In genomic region chrX:153853180-153853901, GRCh38 we compare ENCODE assay signal across 24 cellular contexts. TPM values are rescaled to one million over a fixed set of nuclear protein-coding genes. Genes with fewer than 3 reads are reported as not detected.
"Had no signal": no experiment of that assay in that cellular context is flagged by ENCODE, and none has a peak within 500 bp of the region (broad histone marks: within the 10 kb centered on the region; RNA-seq: fewer than 3 reads in every experiment).

No MANE protein-coding gene starts in this region.

- H3K4me3 Mint-ChIP-seq: naive thymus-derived CD8-positive, alpha-beta T cell; stimulated activated effector memory CD8-positive, alpha-beta T cell treated with anti-CD3 and anti-CD28 coated beads, Interleukin-12 subunit alpha, Interleukin-12 subunit beta, amount 100 ng/mL, for 72 hours had no signal

- H3K27ac ChIP-seq: dorsolateral prefrontal cortex, heart left ventricle, neutrophil, right atrium auricular region, tibial nerve, upper lobe of right lung, vagina had no signal

- H3K9me3 ChIP-seq: heart left ventricle, mucosa of descending colon, neutrophil, right atrium auricular region, tibial nerve, upper lobe of right lung, vagina had no signal

- H3K4me1 ChIP-seq: heart left ventricle, right atrium auricular region, tibial nerve, upper lobe of right lung, vagina had no signal

- H3K27me3 ChIP-seq: right atrium auricular region, upper lobe of right lung, vagina had no signal

- H3K4me3 ChIP-seq: dorsolateral prefrontal cortex, heart left ventricle, mucosa of descending colon, right atrium auricular region, smooth muscle cell, tibial nerve, upper lobe of right lung, vagina had no signal

- ATAC-seq: heart left ventricle; left lobe of liver; mucosa of descending colon; naive thymus-derived CD8-positive, alpha-beta T cell; stimulated activated effector memory CD8-positive, alpha-beta T cell treated with anti-CD3 and anti-CD28 coated beads, Interleukin-12 subunit alpha, Interleukin-12 subunit beta, amount 100 ng/mL, for 72 hours; stimulated activated naive CD8-positive, alpha-beta T cell treated with anti-CD3 and anti-CD28 coated beads, Interleukin-15, Interleukin-2, amounts not matched to agents 100 U/mL and 50 U/mL, for 24 hours; upper lobe of right lung had no signal

- DNase-seq: cortex of kidney; effector CD8-positive, alpha-beta T cell; foreskin melanocyte; heart left ventricle; hippocampal formation; mammary epithelial cell; mucosa of descending colon; naive thymus-derived CD8-positive, alpha-beta T cell; posterior cingulate gyrus; stimulated activated CD4-positive, alpha-beta T cell treated with anti-CD3 and anti-CD28 coated beads, Interleukin-4, amount 100 ng/mL, for 1 hour; stimulated activated CD8-positive, alpha-beta memory T cell treated with anti-CD3 and anti-CD28 coated beads, Interleukin-4, amount 100 ng/mL, for 48 hours; stimulated activated naive CD8-positive, alpha-beta T cell treated with anti-CD3 and anti-CD28 coated beads, Interleukin-15, Interleukin-2, amounts not matched to agents 100 U/mL and 50 U/mL, for 24 hours; upper lobe of right lung had no signal

- H3K36me3 Mint-ChIP-seq: naive thymus-derived CD8-positive, alpha-beta T cell; stimulated activated effector memory CD8-positive, alpha-beta T cell treated with anti-CD3 and anti-CD28 coated beads, Interleukin-12 subunit alpha, Interleukin-12 subunit beta, amount 100 ng/mL, for 72 hours had no signal

- H3K36me3 ChIP-seq: heart left ventricle, neutrophil, right atrium auricular region, tibial nerve, upper lobe of right lung, vagina had no signal

- H3K27ac Mint-ChIP-seq: stimulated activated effector memory CD8-positive, alpha-beta T cell treated with anti-CD3 and anti-CD28 coated beads, Interleukin-12 subunit alpha, Interleukin-12 subunit beta, amount 100 ng/mL, for 72 hours had no signal

- H3K9me3 Mint-ChIP-seq: stimulated activated effector memory CD8-positive, alpha-beta T cell treated with anti-CD3 and anti-CD28 coated beads, Interleukin-12 subunit alpha, Interleukin-12 subunit beta, amount 100 ng/mL, for 72 hours had no signal

RNA-seq across cellular contexts. Expression of gene L1CAM, which starts 32.6 kb away (rescaled TPM):
- polyA plus RNA-seq: naive thymus-derived CD8-positive, alpha-beta T cell had no signal

RNA-seq across cellular contexts. Expression of gene AVPR2, which starts 51.1 kb away (rescaled TPM):
- total RNA-seq: left lobe of liver; mammary epithelial cell; naive thymus-derived CD8-positive, alpha-beta T cell; osteocyte; smooth muscle cell; temporal lobe had no signal
- polyA plus RNA-seq: mammary epithelial cell; naive thymus-derived CD8-positive, alpha-beta T cell; neural cell; smooth muscle cell had no signal
